ENCODE assay signal across 24 cellular contexts in the genomic region with DNA sequence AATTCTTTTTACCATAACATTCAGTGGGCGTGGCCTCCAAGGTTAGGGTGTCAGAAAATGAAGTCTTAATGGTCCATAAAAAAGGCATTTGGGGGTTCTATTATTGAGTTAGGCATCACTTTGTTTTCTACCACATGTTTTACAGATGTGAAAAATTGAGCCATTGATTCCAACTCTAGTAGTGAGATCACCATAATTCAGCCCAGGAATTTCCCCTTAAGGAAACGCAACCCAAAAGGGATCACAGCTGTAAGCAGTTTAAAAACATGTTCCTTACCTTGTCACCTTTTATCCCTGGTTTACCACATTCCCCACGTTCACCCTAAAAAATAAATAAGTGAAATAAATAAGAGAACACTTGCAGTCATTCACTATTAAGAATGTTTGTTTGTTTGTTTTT. TPM values are rescaled to one million over a fixed set of nuclear protein-coding genes. Genes with fewer than 3 reads are reported as not detected.
"Had no signal": no experiment of that assay in that cellular context is flagged by ENCODE, and none has a peak within 500 bp of the region (broad histone marks: within the 10 kb centered on the region; RNA-seq: fewer than 3 reads in every experiment).

No MANE protein-coding gene starts in this region.

- H3K4me3 ChIP-seq: MG63 had no signal

- DNase-seq: activated B cell treated with CpG ODN at 0.5 μM for 24 hours; activated CD4-positive, alpha-beta T cell treated with anti-CD3 and anti-CD28 coated beads for 1 hour; activated CD4-positive, alpha-beta T cell treated with anti-CD3 and anti-CD28 coated beads, Interleukin-2, amount 10 ng/mL, durations not matched to agents 24 days and 14 days; activated CD4-positive, alpha-beta T cell treated with anti-CD3 and anti-CD28 coated beads, Interleukin-2, amount 50 U/mL, for 48 hours; activated CD8-positive, alpha-beta memory T cell treated with anti-CD3 and anti-CD28 coated beads, Interleukin-2, amount 10 ng/mL, durations not matched to agents 7 days and 5 days; activated effector memory CD4-positive, alpha-beta T cell treated with anti-CD3 and anti-CD28 coated beads, Interleukin-2, amount 50 U/mL, for 16 hours; activated naive CD4-positive, alpha-beta T cell treated with Interleukin-2 at 50 U/mL for 16 hours; activated T-cell treated with anti-CD3 and anti-CD28 coated beads, Interleukin-2, amount 50 U/mL, for 4 hours; amygdala; MG63; MV-4-11; NCI-H1092 treated with DMSO at 0.1 percent for 48 hours; NCI-H1417 treated with DMSO at 0.1 percent for 48 hours; NCI-H1694; NCI-H2029; NCI-H2107; NCI-H2171 treated with DMSO at 0.1 percent for 48 hours; NCI-H226; NCI-H526; NCI-H774; SHP77 treated with DMSO at 0.1 percent for 48 hours; T-helper 17 cell; T-helper 9 cell had no signal

- ATAC-seq: activated CD8-positive, alpha-beta memory T cell treated with anti-CD3 and anti-CD28 coated beads, Interleukin-2, amount 10 ng/mL, durations not matched to agents 7 days and 5 days; activated T-cell treated with anti-CD3 and anti-CD28 coated beads, Interleukin-2, amount 50 U/mL, for 4 hours; T-helper 17 cell had no signal

RNA-seq across cellular contexts. Expression of a gene that starts 24.9 kb away (rescaled TPM):
- total RNA-seq: activated CD4-positive, alpha-beta T cell treated with anti-CD3 and anti-CD28 coated beads, Interleukin-2, amount 10 ng/mL, durations not matched to agents 24 days and 14 days; activated CD8-positive, alpha-beta memory T cell treated with anti-CD3 and anti-CD28 coated beads, Interleukin-2, amount 10 ng/mL, durations not matched to agents 7 days and 5 days; OCI-LY7 had no signal
